8 cellular contexts compared by ENCODE assay signal in the genomic region with DNA sequence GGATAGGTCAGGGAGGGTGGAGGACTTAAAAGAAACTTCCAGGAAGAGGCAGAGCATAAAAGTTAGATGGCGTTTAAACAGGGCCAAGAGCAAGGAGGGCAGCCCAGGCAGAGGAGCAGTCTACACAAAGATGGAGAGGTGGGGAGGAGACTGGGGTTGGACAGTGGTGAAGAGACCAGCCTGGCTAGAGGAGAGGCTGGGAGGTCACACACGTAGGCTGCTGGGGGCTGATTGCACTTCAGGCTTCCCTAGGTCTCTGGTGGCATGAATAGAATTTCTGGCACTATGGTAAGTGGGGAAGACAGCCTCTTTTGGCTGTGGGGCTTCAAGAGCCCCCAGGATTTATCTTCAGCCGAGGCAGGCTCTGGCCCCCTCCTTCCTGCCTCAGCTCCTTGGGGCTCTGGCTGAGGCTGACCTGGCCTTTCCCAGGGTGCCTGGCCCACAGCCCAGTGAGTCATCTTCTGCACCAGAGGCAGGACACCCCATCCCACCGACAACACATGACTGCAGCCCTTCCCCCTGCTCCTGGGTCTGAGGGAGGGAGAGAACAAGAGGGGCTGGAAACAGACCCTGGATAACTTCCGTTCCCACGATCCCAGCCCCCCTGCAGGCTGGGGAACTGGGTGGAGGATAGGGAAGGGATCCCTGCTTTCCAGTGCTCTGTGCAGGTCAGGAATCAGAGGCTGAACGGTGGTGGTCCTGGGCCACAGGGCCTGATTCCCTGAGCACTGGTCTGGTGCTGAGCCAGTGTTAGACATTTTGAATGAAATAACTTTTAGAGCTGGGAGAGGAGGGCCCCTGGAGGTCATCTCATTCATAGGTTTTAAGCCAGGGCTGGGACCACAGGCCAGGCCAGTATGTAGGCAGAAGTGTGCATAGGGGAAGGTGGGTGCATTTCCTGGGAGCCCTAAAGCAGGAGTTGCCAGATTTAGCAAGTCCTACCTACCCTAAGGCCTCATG. TPM values are rescaled to one million over a fixed set of nuclear protein-coding genes. Genes with fewer than 3 reads are reported as not detected.
DNase-seq lines count a peak whose midpoint lies in the region; ATAC-seq and TF ChIP-seq lines count a peak whose summit lies in the region.

No MANE protein-coding gene starts in this region.

- DNase-seq in GM04504 (ENCODE audit: low read depth) = peak; percentile 73
- peak; percentile 38 for DNase-seq in SK-N-DZ (ENCODE audit: low spot score)
- DNase-seq in glomerular visceral epithelial cell (ENCODE audit: extremely low spot score) = peak; percentile 89
- DNase-seq in retinal pigment epithelial cell (ENCODE audit: low read depth) = peak; percentile 83
- no peak for DNase-seq in natural killer cell treated with Interleukin-12 subunit alpha and Interleukin-12 subunit beta and Interleukin-15 and Interleukin-18, amount 100 ng/mL, for 72 hours (ENCODE audit: low spot score)

- H3K4me1 Mint-ChIP-seq in natural killer cell treated with Interleukin-12 subunit alpha and Interleukin-12 subunit beta and Interleukin-15 and Interleukin-18, amount 100 ng/mL, for 72 hours (ENCODE audit: low read depth in 2 of 2) = peaks cover 0 to 2% of the 10 kb centered on the region in 2 donors

- H3K27ac Mint-ChIP-seq in natural killer cell treated with Interleukin-12 subunit alpha and Interleukin-12 subunit beta and Interleukin-15 and Interleukin-18, amount 100 ng/mL, for 72 hours = no peak overlapping the region

- H3K9me3 Mint-ChIP-seq in natural killer cell treated with Interleukin-12 subunit alpha and Interleukin-12 subunit beta and Interleukin-15 and Interleukin-18, amount 100 ng/mL, for 72 hours = no peaks in the 10 kb centered on the region

- TF ChIP-seq CTCF in retinal pigment epithelial cell (conservative IDR thresholded peaks at IDR 0.05; ENCODE audit: low read depth, low read length) = peak; percentile 13

- H3K27me3 Mint-ChIP-seq in natural killer cell treated with Interleukin-12 subunit alpha and Interleukin-12 subunit beta and Interleukin-15 and Interleukin-18, amount 100 ng/mL, for 72 hours = peaks cover 0 to 6% of the 10 kb centered on the region in 2 donors

- no peak for ATAC-seq in HG02623 (IDR thresholded peaks at IDR 0.05; ENCODE audit: unreplicated experiment)
- ATAC-seq in HG03354 (IDR thresholded peaks at IDR 0.05; ENCODE audit: poor library complexity, severe bottlenecking, unreplicated experiment) = no peak
- ATAC-seq in natural killer cell treated with Interleukin-12 subunit alpha and Interleukin-12 subunit beta and Interleukin-15 and Interleukin-18, amount 100 ng/mL, for 72 hours = no peak
- no peak for ATAC-seq in GM21576 (IDR thresholded peaks at IDR 0.05; ENCODE audit: unreplicated experiment)

- no peak overlapping the region for H3K4me3 ChIP-seq in retinal pigment epithelial cell (ENCODE audit: low read length)

- no peak overlapping the region for H3K4me3 Mint-ChIP-seq in natural killer cell treated with Interleukin-12 subunit alpha and Interleukin-12 subunit beta and Interleukin-15 and Interleukin-18, amount 100 ng/mL, for 72 hours

- no peaks in the 10 kb centered on the region for H3K36me3 Mint-ChIP-seq in natural killer cell treated with Interleukin-12 subunit alpha and Interleukin-12 subunit beta and Interleukin-15 and Interleukin-18, amount 100 ng/mL, for 72 hours

RNA-seq across cellular contexts. Expression of a gene that starts 26.4 kb away (rescaled TPM):
- 10.9 and 15.1 TPM in 2 replicates for polyA plus RNA-seq in SK-N-DZ (2014; cell fraction: cytosol; rRNA removed)
- polyA plus RNA-seq in SK-N-DZ (2014; cell fraction: nucleus; rRNA removed) = 97.3 and 116 TPM in 2 replicates
- under 1 TPM in 1 of 2 donors, not detected in 1; 0.95 TPM for total RNA-seq in natural killer cell treated with Interleukin-12 subunit alpha and Interleukin-12 subunit beta and Interleukin-15 and Interleukin-18, amount 100 ng/mL, for 72 hours

RNA-seq across cellular contexts. Expression of a gene that starts 41.7 kb away (rescaled TPM):
- 14.9 and 15.9 TPM in 2 replicates for polyA plus RNA-seq in SK-N-DZ (2014; cell fraction: cytosol; rRNA removed)
- polyA plus RNA-seq in SK-N-DZ (2014; cell fraction: nucleus; rRNA removed) = 39.1 and 40.6 TPM in 2 replicates
- 10 to 100 TPM; 46.5 to 58.0 TPM for total RNA-seq in natural killer cell treated with Interleukin-12 subunit alpha and Interleukin-12 subunit beta and Interleukin-15 and Interleukin-18, amount 100 ng/mL, for 72 hours
